ENCODE assay signal across 8 cellular contexts in genomic region chr10:104120903-104121484, GRCh38. TPM values are rescaled to one million over a fixed set of nuclear protein-coding genes. Genes with fewer than 3 reads are reported as not detected.
DNase-seq lines count a peak whose midpoint lies in the region; ATAC-seq, FAIRE-seq and TF ChIP-seq lines count a peak whose summit lies in the region.

No MANE protein-coding gene starts in this region.

- peak; percentile 71 for FAIRE-seq in H1 (lab: Jason Lieb, UNC)

- peak overlapping the region; percentile 100 for H3K27ac Mint-ChIP-seq in memory B cell

- H3K23me2 ChIP-seq in H1 (ENCODE audit: low read depth, low read length), result peaks cover 5% of the 10 kb centered on the region

- TF ChIP-seq RAD21 in H1 (IDR thresholded peaks at IDR 0.05 in 1 of 2, conservative IDR thresholded peaks at IDR 0.05 in 1 of 2; ENCODE audit: low read depth in 2 of 2, low read length in 2 of 2), result no peak

- H3K4me1 ChIP-seq in H1 (replicated peaks in 1 of 4; ENCODE audit: control insufficient read depth in 3 of 4, insufficient read depth in 4 of 4, low read length in 3 of 4), result peaks cover 0 to 8% (median 4%) of the 10 kb centered on the region in 4 experiments; a peak in 3 of 7 replicates

- peak overlapping the region; percentile 99 for H3K27ac ChIP-seq in H1 (ENCODE audit: low read depth, low read length)

- peaks cover 5% of the 10 kb centered on the region for H3K4me1 Mint-ChIP-seq in memory B cell

- POLR2A ChIA-PET in H1 (lab: Charles Lee; ENCODE audit: partially characterized antibody), result interaction anchor here (0.7 to 3.9 kb wide), 33 partner anchors 9 to 241 kb away, joined by 3 to 43 read pairs (median 5); partner anchors contain the start of gene GSTO1

- H2BK12ac ChIP-seq in H1 (ENCODE audit: low read depth, low read length), result peak overlapping the region; percentile 91; the same call in 1 of the 2 replicates

- H3K4me3 Mint-ChIP-seq in memory B cell, result peak overlapping the region; percentile 88

- peak overlapping the region; percentile 76; the same call in 1 of the 2 replicates for H2AFZ ChIP-seq in H1 (ENCODE audit: low read length)

- no peak overlapping the region for H3K23ac ChIP-seq in H1 (ENCODE audit: insufficient read length)

- no peaks in the 10 kb centered on the region for H3K36me3 Mint-ChIP-seq in memory B cell

- peak overlapping the region; percentile 58 to 82 (median 82) for H3K4me3 ChIP-seq in H1 (ENCODE audit: extremely low read depth in 1 of 4, insufficient read depth in 2 of 4, low read depth in 3 of 4, low read length in 4 of 4)

- H3K36me3 ChIP-seq in H1 (ENCODE audit: control insufficient read depth in 2 of 4, insufficient read depth in 4 of 4, low read length in 3 of 4), result no peaks in the 10 kb centered on the region; a peak in 1 of 8 replicates

- H3K9ac ChIP-seq in H1 (replicated peaks in 1 of 4; ENCODE audit: extremely low read depth in 1 of 4, low read depth in 3 of 4, low read length in 3 of 4), result peak overlapping the region; percentile 91 to 98 (median 97)

- WGBS in H1 (ENCODE audit: extremely low coverage in 1 of 2, insufficient coverage in 1 of 2, insufficient read length in 1 of 2, insufficient replicate concordance in 2 of 2, low coverage in 1 of 2, low lambda C conversion rate in 2 of 2, missing lambda C conversion rate in 1 of 2), 2 experiments, result 1% methylated on average over 28 of the region's 28 CpGs; no CpG with 5 or more reads in 1 of the 2 experiments

- peak overlapping the region; percentile 96 for H3K18ac ChIP-seq in H1 (ENCODE audit: extremely low read depth, low read length)

- ATAC-seq in HG03280 (IDR thresholded peaks at IDR 0.05; ENCODE audit: unreplicated experiment), result peak; percentile 39
- peak; percentile 54 for ATAC-seq in memory B cell (ENCODE audit: low read depth)

- 0 out of 3 replicates have a peak, but pooled peaks of 1 of the 2 experiments have one; percentile 36 for TF ChIP-seq EP300 in H1 (IDR thresholded peaks at IDR 0.05; ENCODE audit: borderline replicate concordance in 1 of 2, low read depth in 2 of 2, low read length in 2 of 2)

- CTCF ChIA-PET in H1 (lab: Charles Lee; ENCODE audit: partially characterized antibody), result interaction anchor here (0.6 to 8.6 kb wide), 32 partner anchors 10 to 645 kb away, joined by 3 to 43 read pairs (median 4); no protein-coding TSS in a partner anchor

- peak overlapping the region; percentile 100; the same call in 1 of the 2 replicates for H4K8ac ChIP-seq in H1 (ENCODE audit: extremely low read depth, insufficient read depth, low read length)

- H2AK5ac ChIP-seq in H1 (ENCODE audit: low read depth, low read length), result no peak overlapping the region

- H2BK120ac ChIP-seq in H1 (replicated peaks; ENCODE audit: low read depth, low read length), result peak overlapping the region; percentile 95

- H3K79me1 ChIP-seq in H1 (ENCODE audit: low read depth, low read length), result no peaks in the 10 kb centered on the region

- H2BK5ac ChIP-seq in H1 (ENCODE audit: low read depth, low read length), result peak overlapping the region; percentile 95

- TF ChIP-seq POLR2A in H1 (IDR thresholded peaks at IDR 0.05; ENCODE audit: control extremely low read depth in 1 of 2, low read depth in 2 of 2, low read length in 2 of 2), result peak in 1 of 2 experiments; percentile 48; a peak in 2 of 3 replicates

- H4K20me1 ChIP-seq in H1 (replicated peaks in 1 of 2; ENCODE audit: control insufficient read depth in 1 of 2, insufficient read depth in 2 of 2, low read length in 2 of 2), result no peaks in the 10 kb centered on the region

- peak overlapping the region; percentile 95 for H3K56ac ChIP-seq in H1 (replicated peaks; ENCODE audit: insufficient read length, low read depth, low read length)

- peak overlapping the region; percentile 92 to 99 for H3K4me2 ChIP-seq in H1 (ENCODE audit: insufficient read depth in 1 of 2, low read depth in 2 of 2, low read length in 2 of 2)

- no peaks in the 10 kb centered on the region for H3K27me3 ChIP-seq in H1 (replicated peaks in 1 of 4; ENCODE audit: control insufficient read depth in 3 of 4, extremely low read depth in 1 of 4, insufficient read depth in 3 of 4, low read length in 3 of 4)

- no peaks in the 10 kb centered on the region for H3K9me3 ChIP-seq in H1 (ENCODE audit: insufficient read depth in 2 of 2, low read depth in 1 of 2, low read length in 1 of 2)

- no peaks in the 10 kb centered on the region for H3K9me3 Mint-ChIP-seq in memory B cell

- H3K79me2 ChIP-seq in H1 (ENCODE audit: control insufficient read depth in 1 of 2, insufficient read depth in 2 of 2, low read length in 2 of 2), result no peaks in the 10 kb centered on the region

- peak overlapping the region; percentile 50; the same call in 1 of the 2 replicates for H2BK15ac ChIP-seq in H1 (ENCODE audit: low read length)

- no peak overlapping the region for H2BK20ac ChIP-seq in H1 (ENCODE audit: low read length)

- no peak for TF ChIP-seq CTCF in H1 (IDR thresholded peaks at IDR 0.05; ENCODE audit: control extremely low read depth in 1 of 3, insufficient read depth in 1 of 3, low read depth in 1 of 3, low read length in 3 of 3)

- H3K4ac ChIP-seq in H1 (replicated peaks; ENCODE audit: insufficient read length, low read depth, low read length), result peak overlapping the region; percentile 98

- H3K14ac ChIP-seq in H1 (ENCODE audit: insufficient read length), result no peak overlapping the region

- peak overlapping the region; percentile 99 for H4K5ac ChIP-seq in H1 (ENCODE audit: insufficient read length, low read depth, low read length)

- H3K27me3 Mint-ChIP-seq in memory B cell, result no peaks in the 10 kb centered on the region

- DNase-seq in SIG-M5 treated with dmso at 0.1 percent for 504 hours (lab: John Stamatoyannopoulos, UW; ENCODE audit: unreplicated experiment), result peak; percentile 84
- no peak for DNase-seq in SIG-M5 (lab: John Stamatoyannopoulos, UW)
- DNase-seq in NK-92 (lab: John Stamatoyannopoulos, UW; ENCODE audit: unreplicated experiment), result peak; percentile 43
- peak; percentile 30 to 59 (median 33) for DNase-seq in activated CD8-positive, alpha-beta memory T cell treated with anti-CD3 and anti-CD28 coated beads for 48 hours (ENCODE audit: low read depth in 2 of 3, low spot score in 2 of 3)
- peak; percentile 29 to 72 for DNase-seq in H1 (ENCODE audit: low read depth in 1 of 2, low spot score in 2 of 2)
- DNase-seq in memory B cell (ENCODE audit: low spot score in 2 of 2), result peak; percentile 77 to 81
- DNase-seq in stimulated activated CD8-positive, alpha-beta memory T cell treated with anti-CD3 and anti-CD28 coated beads, Interleukin-12 subunit alpha, Interleukin-12 subunit beta, amount 100 ng/mL, for 1 hour (ENCODE audit: low read depth), result peak; percentile 77

- peak overlapping the region; percentile 92 for H4K91ac ChIP-seq in H1 (replicated peaks; ENCODE audit: insufficient read length, low read length)

TF ChIP-seq in H1, 55 proteins besides CTCF, POLR2A, EP300 and RAD21 (continues in another document):
- TF ChIP-seq CTBP2 (IDR thresholded peaks at IDR 0.05; ENCODE audit: borderline replicate concordance, insufficient read depth, insufficient read length, low read length), result no peak
- 0 out of 2 replicates have a peak, but pooled peaks have one; percentile 3 for TF ChIP-seq TCF12 (IDR thresholded peaks at IDR 0.05; ENCODE audit: low read depth, low read length)
- TF ChIP-seq CBX8 (IDR thresholded peaks at IDR 0.05; ENCODE audit: borderline replicate concordance, low read depth, low read length), result no peak
- TF ChIP-seq SP2 (IDR thresholded peaks at IDR 0.05; ENCODE audit: low read length), result no peak
- TF ChIP-seq SIRT6 (IDR thresholded peaks at IDR 0.05; ENCODE audit: low read length), result no peak
- no peak for TF ChIP-seq KDM4A (IDR thresholded peaks at IDR 0.05; ENCODE audit: low read depth, low read length, severe bottlenecking)
- no peak for TF ChIP-seq CBX5 (IDR thresholded peaks at IDR 0.05; ENCODE audit: low read depth, low read length)
- no peak for TF ChIP-seq SIX5 (IDR thresholded peaks at IDR 0.05; ENCODE audit: low read depth, low read length)
- TF ChIP-seq SRF (IDR thresholded peaks at IDR 0.05; ENCODE audit: low read depth, low read length), result no peak
- no peak for TF ChIP-seq RNF2 (IDR thresholded peaks at IDR 0.05; ENCODE audit: borderline replicate concordance, low read depth, low read length, missing control alignments, poor library complexity, severe bottlenecking)
- no peak for TF ChIP-seq BRCA1 (IDR thresholded peaks at IDR 0.05; ENCODE audit: low read depth, low read length)
- TF ChIP-seq YY1 (IDR thresholded peaks at IDR 0.05; ENCODE audit: low read depth, low read length), result peak; percentile 74
- no peak for TF ChIP-seq HDAC6 (IDR thresholded peaks at IDR 0.05; ENCODE audit: low read depth, low read length)
- peak; percentile 42 for TF ChIP-seq MAX (IDR thresholded peaks at IDR 0.05)
- 0 out of 4 replicates have a peak, but pooled peaks of 1 of the 2 experiments have one; percentile 26 for TF ChIP-seq HDAC2 (IDR thresholded peaks at IDR 0.05; ENCODE audit: borderline replicate concordance in 1 of 2, low read depth in 2 of 2, low read length in 2 of 2)

RNA-seq across cellular contexts. Expression of gene SFR1, which starts 1.0 kb away (rescaled TPM):
- total RNA-seq in H1 (2021; fragmentation: NEBNext Ultra II Directional; extraction: Animal tissue kit (Norgen Biotek cat#: 25700)), result 6.9 and 7.7 TPM in 2 replicates
- polyA plus RNA-seq in H1 (2011; rRNA removed), result 3.1 and 3.4 TPM in 2 replicates
- polyA plus RNA-seq in H1 (2011; cell fraction: cytosol; rRNA removed), result 6.0 TPM
- 2.0 TPM for polyA plus RNA-seq in H1 (2011; cell fraction: nucleus; rRNA removed)
- polyA plus RNA-seq in H1 (2012, experiment 1 of 2), result 2.8 to 4.1 TPM (median 3.3 TPM) in 4 replicates
- polyA plus RNA-seq in H1 (2012, experiment 2 of 2), result 1.1 TPM
- polyA plus RNA-seq in H1 (2013, experiment 1 of 2), result 5.1 TPM
- polyA plus RNA-seq in H1 (2013, experiment 2 of 2), result 4.5 TPM
- polyA minus RNA-seq in H1 (2011; rRNA and poly(A)+ RNA removed), result 1.3 and 1.7 TPM in 2 replicates
- polyA minus RNA-seq in H1 (2011; cell fraction: cytosol; rRNA and poly(A)+ RNA removed), result 4.6 TPM
- 1.6 TPM for polyA minus RNA-seq in H1 (2011; cell fraction: nucleus; rRNA and poly(A)+ RNA removed)

RNA-seq across cellular contexts. Expression of gene COL17A1, which starts 35.3 kb away (rescaled TPM):
- 0.37 and 1.9 TPM in 2 replicates for total RNA-seq in H1 (2021; fragmentation: NEBNext Ultra II Directional; extraction: Animal tissue kit (Norgen Biotek cat#: 25700))
- polyA plus RNA-seq in H1 (2011; rRNA removed), result 0.35 and 0.52 TPM in 2 replicates
- 0.45 TPM for polyA plus RNA-seq in H1 (2011; cell fraction: cytosol; rRNA removed)
- polyA plus RNA-seq in H1 (2011; cell fraction: nucleus; rRNA removed), result 0.78 TPM
- polyA plus RNA-seq in H1 (2012, experiment 1 of 2), result 0.93 to 1.3 TPM (median 1.1 TPM) in 4 replicates
- 1.0 TPM for polyA plus RNA-seq in H1 (2012, experiment 2 of 2)
- polyA plus RNA-seq in H1 (2013, experiment 1 of 2), result 1.3 TPM
- polyA plus RNA-seq in H1 (2013, experiment 2 of 2), result 1.6 TPM
- polyA minus RNA-seq in H1 (2011; rRNA and poly(A)+ RNA removed), result 0.27 and 0.28 TPM in 2 replicates
- polyA minus RNA-seq in H1 (2011; cell fraction: cytosol; rRNA and poly(A)+ RNA removed), result not detected
- 0.10 TPM for polyA minus RNA-seq in H1 (2011; cell fraction: nucleus; rRNA and poly(A)+ RNA removed)
